8 cellular contexts compared by ENCODE assay signal in the genomic region with DNA sequence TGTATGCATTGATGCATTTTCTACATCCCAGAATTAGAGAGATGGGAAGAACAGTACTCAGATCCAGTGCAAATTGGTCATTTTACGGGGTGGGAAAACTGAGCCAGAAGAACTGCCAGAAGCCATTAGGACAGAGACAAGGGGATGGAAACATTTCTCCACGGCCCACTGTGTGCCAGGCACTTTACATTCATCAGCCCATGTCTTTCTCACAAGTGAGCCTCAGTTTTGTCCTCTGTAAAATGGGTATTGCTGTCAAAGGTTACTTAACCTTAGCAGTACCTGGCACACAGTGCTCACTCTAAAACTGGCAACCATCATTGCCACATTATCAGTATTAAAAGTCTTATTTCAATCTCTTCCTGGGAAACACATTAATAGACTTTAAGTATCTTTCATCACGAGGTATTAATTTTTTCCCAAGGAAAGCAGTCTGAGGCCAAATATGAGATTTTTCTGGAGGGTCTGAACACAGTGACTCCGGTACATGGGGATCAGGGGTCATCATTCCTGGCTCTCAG. TPM values are rescaled to one million over a fixed set of nuclear protein-coding genes. Genes with fewer than 3 reads are reported as not detected.
DNase-seq lines count a peak whose midpoint lies in the region; ATAC-seq and TF ChIP-seq lines count a peak whose summit lies in the region.

No MANE protein-coding gene starts in this region.

- peaks cover 29% of the 10 kb centered on the region for H3K4me1 Mint-ChIP-seq in activated CD8-positive, alpha-beta memory T cell treated with anti-CD3 and anti-CD28 coated beads, Interleukin-2, amount 10 ng/mL, durations not matched to agents 7 days and 5 days

- H3K4me3 ChIP-seq in breast epithelium = peak overlapping the region; percentile 93 to 97 (median 94)
- peak overlapping the region in 1 of 3 donors; percentile 22 for H3K4me3 ChIP-seq in right lobe of liver
- peak overlapping the region; percentile 78 to 80 for H3K4me3 ChIP-seq in tibial artery

- TF ChIP-seq POLR2A in breast epithelium (IDR thresholded peaks at IDR 0.05) = no peak
- TF ChIP-seq POLR2A in right lobe of liver (IDR thresholded peaks at IDR 0.05) = no peak

- H3K27me3 Mint-ChIP-seq in activated CD8-positive, alpha-beta memory T cell treated with anti-CD3 and anti-CD28 coated beads, Interleukin-2, amount 10 ng/mL, durations not matched to agents 7 days and 5 days = no peaks in the 10 kb centered on the region

- H3K36me3 Mint-ChIP-seq in activated CD8-positive, alpha-beta memory T cell treated with anti-CD3 and anti-CD28 coated beads, Interleukin-2, amount 10 ng/mL, durations not matched to agents 7 days and 5 days = peaks cover 13% of the 10 kb centered on the region

- H3K9me3 ChIP-seq in breast epithelium (no peaks in the 10 kb centered on the region), right lobe of liver (no peaks in the 10 kb centered on the region), tibial artery (no peaks in the 10 kb centered on the region)

- peak overlapping the region; percentile 97 to 100 for H3K27ac ChIP-seq in breast epithelium
- H3K27ac ChIP-seq in right lobe of liver = peak overlapping the region; percentile 99 to 100 (median 99)
- H3K27ac ChIP-seq in tibial artery = peak overlapping the region; percentile 96 to 98

- WGBS in right lobe of liver (ENCODE audit: insufficient coverage, low coverage, low lambda C conversion rate, missing lambda C conversion rate) = 16% methylated on average over 4 of the region's 4 CpGs

- no peak for ATAC-seq in activated CD8-positive, alpha-beta memory T cell treated with anti-CD3 and anti-CD28 coated beads, Interleukin-2, amount 10 ng/mL, durations not matched to agents 7 days and 5 days
- ATAC-seq in right lobe of liver (peak in 2 of 4 donors; percentile 0 to 22), GM18511 (IDR thresholded peaks at IDR 0.05; ENCODE audit: unreplicated experiment) (no peak)

- H3K4me3 Mint-ChIP-seq in activated CD8-positive, alpha-beta memory T cell treated with anti-CD3 and anti-CD28 coated beads, Interleukin-2, amount 10 ng/mL, durations not matched to agents 7 days and 5 days = peak overlapping the region; percentile 77

- peak overlapping the region; percentile 90 for H3K27ac Mint-ChIP-seq in activated CD8-positive, alpha-beta memory T cell treated with anti-CD3 and anti-CD28 coated beads, Interleukin-2, amount 10 ng/mL, durations not matched to agents 7 days and 5 days

- DNase-seq in activated CD8-positive, alpha-beta memory T cell treated with anti-CD3 and anti-CD28 coated beads, Interleukin-2, amount 10 ng/mL, durations not matched to agents 7 days and 5 days = no peak
- no peak for DNase-seq in activated CD8-positive, alpha-beta memory T cell treated with anti-CD3 and anti-CD28 coated beads, Interleukin-2, amount 50 U/mL, for 48 hours
- no peak for DNase-seq in breast epithelium (ENCODE audit: low spot score in 2 of 2)
- DNase-seq in right lobe of liver = peak in 1 of 3 donors; percentile 62
- peak in 1 of 2 donors; percentile 57 for DNase-seq in tibial artery
- no peak for DNase-seq in iPS-NIHi7 (ENCODE audit: extremely low spot score)
- no peak for DNase-seq in NOMO-1 (lab: John Stamatoyannopoulos, UW; ENCODE audit: unreplicated experiment in 2 of 2)

- no peaks in the 10 kb centered on the region for H3K36me3 ChIP-seq in breast epithelium
- peaks cover 9 to 34% (median 25%) of the 10 kb centered on the region in 4 donors for H3K36me3 ChIP-seq in right lobe of liver
- peaks cover 33 to 37% (median 35%) of the 10 kb centered on the region in 3 donors for H3K36me3 ChIP-seq in tibial artery

- CTCF ChIA-PET in activated CD8-positive, alpha-beta memory T cell treated with anti-CD3 and anti-CD28 coated beads, Interleukin-2, amount 10 ng/mL, durations not matched to agents 7 days and 5 days (lab: Charles Lee) = interaction anchor here (1.3 to 1.6 kb wide), 4 partner anchors 42 to 165 kb away, joined by 3 to 11 read pairs (median 4); no protein-coding TSS in a partner anchor

- TF ChIP-seq CTCF in breast epithelium (IDR thresholded peaks at IDR 0.05) (peak in 1 of 3 donors; percentile 3), right lobe of liver (IDR thresholded peaks at IDR 0.05) (no peak), tibial artery (IDR thresholded peaks at IDR 0.05) (no peak)

- intact Hi-C loops in breast epithelium (cut with DNase I; ENCODE audit: low total_unique reads) (no loop called here), right lobe of liver (cut with DNase I) (loop anchor here (5.0 kb wide), 1 partner anchor 49 kb away; no protein-coding TSS in a partner anchor), tibial artery (cut with DNase I; ENCODE audit: low total_unique reads) (loop anchor here (2.0 kb wide), 1 partner anchor 17 kb away; no protein-coding TSS in a partner anchor)

- H3K9me3 Mint-ChIP-seq in activated CD8-positive, alpha-beta memory T cell treated with anti-CD3 and anti-CD28 coated beads, Interleukin-2, amount 10 ng/mL, durations not matched to agents 7 days and 5 days (ENCODE audit: low read depth) = no peaks in the 10 kb centered on the region

- H3K27me3 ChIP-seq in breast epithelium (no peaks in the 10 kb centered on the region), right lobe of liver (no peaks in the 10 kb centered on the region), tibial artery (no peaks in the 10 kb centered on the region)

- H3K4me1 ChIP-seq in breast epithelium = peaks cover 0 to 4% of the 10 kb centered on the region in 2 donors
- peaks cover 0 to 43% (median 4%) of the 10 kb centered on the region in 4 donors for H3K4me1 ChIP-seq in right lobe of liver
- H3K4me1 ChIP-seq in tibial artery = peaks cover 0 to 18% (median 7%) of the 10 kb centered on the region in 4 donors

RNA-seq across cellular contexts. Expression of a gene that starts 5.2 kb away (rescaled TPM):
- 10 to 100 TPM in 1 of 2 experiments, 1 to 10 TPM in 1; 6.5 to 32.5 TPM for total RNA-seq in activated CD8-positive, alpha-beta memory T cell treated with anti-CD3 and anti-CD28 coated beads, Interleukin-2, amount 10 ng/mL, durations not matched to agents 7 days and 5 days
- total RNA-seq in breast epithelium (1,000 to 10,000 TPM in 2 of 3 donors, 100 to 1,000 TPM in 1; 752 to 1,562 (median 1,015) TPM), right lobe of liver (100 to 1,000 TPM; 106 to 407 (median 232) TPM)
